9 cellular contexts compared by ENCODE assay signal in the genomic region with DNA sequence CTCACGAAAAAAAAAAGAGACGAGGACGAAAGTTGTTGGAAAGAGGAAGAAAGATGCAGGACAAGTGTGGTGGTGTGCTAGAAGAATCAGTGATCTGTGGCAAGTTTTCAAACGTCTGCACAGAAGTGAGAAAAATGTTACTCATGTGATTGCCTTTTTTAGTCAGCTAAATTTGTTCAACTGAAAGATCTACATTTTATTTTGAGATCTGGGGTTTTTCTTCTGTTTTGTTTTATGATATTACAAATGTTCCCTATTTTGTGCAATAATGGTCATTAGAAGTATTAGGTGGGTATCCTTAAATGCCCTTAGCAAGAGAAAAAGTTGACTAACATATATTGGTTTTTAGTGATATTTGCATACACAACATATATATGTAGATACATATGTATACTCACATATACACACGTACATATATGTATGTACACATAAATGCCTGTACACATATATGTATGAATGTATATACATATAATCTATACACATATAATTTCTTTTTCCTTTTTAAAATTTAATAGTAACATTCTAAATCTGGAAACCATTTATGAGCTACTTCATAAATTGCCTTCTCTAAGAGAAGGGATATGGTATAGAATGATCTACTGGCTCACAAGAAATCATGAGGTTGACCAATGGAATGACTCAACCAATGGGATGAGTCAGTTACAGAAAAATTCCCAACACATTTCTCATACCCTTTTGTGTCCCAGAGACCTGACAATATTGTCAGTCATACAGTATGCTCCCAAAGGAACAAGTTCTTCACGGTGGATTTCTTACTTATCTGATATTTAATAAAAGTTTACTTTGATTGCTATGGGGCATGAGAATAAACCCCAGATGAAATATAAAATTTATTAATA. TPM values are rescaled to one million over a fixed set of nuclear protein-coding genes. Genes with fewer than 3 reads are reported as not detected.
A peak's percentile ranks its signal among the peaks of the same experiment; 100 is the strongest.
DNase-seq lines count a peak whose midpoint lies in the region; ATAC-seq and TF ChIP-seq lines count a peak whose summit lies in the region.
"Had no signal": no experiment of that assay in that cellular context is flagged by ENCODE, and none has a peak within 500 bp of the region (broad histone marks: within the 10 kb centered on the region; RNA-seq: fewer than 3 reads in every experiment).

No MANE protein-coding gene starts in this region.

- no peaks in the 10 kb centered on the region for H3K79me1 ChIP-seq in IMR-90 (ENCODE audit: low read depth in 1 of 2, low read length in 2 of 2)

- no peak overlapping the region for H2BK120ac ChIP-seq in IMR-90 (ENCODE audit: low read depth, low read length)

- no peak overlapping the region for H3K4ac ChIP-seq in IMR-90 (ENCODE audit: low read depth, low read length)

- dilution Hi-C loops in IMR-90 (cut with HindIII; ENCODE audit: low sequenced_read_pairs, unreplicated experiment): no loop called here

- H3K9me2 ChIP-seq in GM23248 (ENCODE audit: insufficient read depth): no peaks in the 10 kb centered on the region

- peaks cover 20% of the 10 kb centered on the region for H3K4me1 ChIP-seq in GM23248 (ENCODE audit: insufficient read depth)
- H3K4me1 ChIP-seq in IMR-90 (ENCODE audit: control insufficient read depth, insufficient read depth, low read length): peaks cover 2% of the 10 kb centered on the region; the same call in 1 of the 2 replicates
- H3K4me1 ChIP-seq in tibial nerve: no peaks in the 10 kb centered on the region

- intact Hi-C loops in IMR-90 (cut with micrococcal nuclease): no loop called here

- no peak overlapping the region for H4K5ac ChIP-seq in IMR-90 (ENCODE audit: low read depth, low read length)

- TF ChIP-seq RAD21 in IMR-90 (IDR thresholded peaks at IDR 0.05; ENCODE audit: low read length): no peak

- no peak overlapping the region for H2AFZ ChIP-seq in GM23248
- H2AFZ ChIP-seq in IMR-90 (replicated peaks; ENCODE audit: low read length, poor library complexity): no peak overlapping the region

- H2AK5ac ChIP-seq in IMR-90 (ENCODE audit: low read depth, low read length): no peak overlapping the region

- no peak overlapping the region for H3K56ac ChIP-seq in IMR-90 (ENCODE audit: extremely low read depth, insufficient read depth, low read length)

- TF ChIP-seq CTCF in IMR-90 (conservative IDR thresholded peaks at IDR 0.05; ENCODE audit: low read depth, low read length) (no peak), tibial nerve (IDR thresholded peaks at IDR 0.05) (no peak)

- no peak for TF ChIP-seq POLR2A in IMR-90 (IDR thresholded peaks at IDR 0.05; ENCODE audit: low read depth, low read length)
- TF ChIP-seq POLR2A in tibial nerve (IDR thresholded peaks at IDR 0.05): no peak

- peak overlapping the region; percentile 9 for H3K4me2 ChIP-seq in GM23248 (ENCODE audit: unreplicated experiment)
- no peak overlapping the region for H3K4me2 ChIP-seq in IMR-90 (ENCODE audit: low read depth, low read length)

- H3K9me3 ChIP-seq in GM23248 (ENCODE audit: low read depth) (no peaks in the 10 kb centered on the region), IMR-90 (ENCODE audit: control insufficient read depth, insufficient read depth, low read length) (0 out of 2 replicates have a peak, but pooled peaks cover 1% of the 10 kb centered on the region), tibial nerve (no peaks in the 10 kb centered on the region)

- H2AK9ac ChIP-seq in IMR-90 (replicated peaks; ENCODE audit: low read depth, low read length, poor library complexity): no peak overlapping the region

- H3K9ac ChIP-seq in GM23248 (no peak overlapping the region), IMR-90 (ENCODE audit: low read depth, low read length) (no peak overlapping the region)

- H3K79me2 ChIP-seq in GM23248 (ENCODE audit: insufficient read depth): no peaks in the 10 kb centered on the region

- no TSS peak for BruUV-seq in IMR-90 (replicated peaks; lab: Mats Ljungman, UMichigan)

- peak; percentile 43 for DNase-seq in GM04504 (ENCODE audit: low read depth)
- DNase-seq in GM23248: peak; percentile 84
- peak; percentile 90 for DNase-seq in IMR-90
- peak; percentile 44 for DNase-seq in fibroblast of the conjunctiva (ENCODE audit: low read depth)
- DNase-seq in epidermal melanocyte (ENCODE audit: insufficient read length, low spot score): no peak
- DNase-seq in T1000 (lab: John Stamatoyannopoulos, UW): no peak
- no peak for DNase-seq in tibial nerve (ENCODE audit: low spot score in 2 of 2)
- no peak for DNase-seq in T-helper 1 cell

- TF ChIP-seq EP300 in tibial nerve (IDR thresholded peaks at IDR 0.05): no peak

- H3K18ac ChIP-seq in IMR-90 (ENCODE audit: low read depth, low read length): no peak overlapping the region

- H3K9me1 ChIP-seq in IMR-90 (ENCODE audit: insufficient read depth, low read length): no peaks in the 10 kb centered on the region

- H3K27ac ChIP-seq in GM23248 (no peak overlapping the region), IMR-90 (ENCODE audit: insufficient read depth, low read length) (no peak overlapping the region), tibial nerve (no peak overlapping the region)

- no peak overlapping the region for H4K8ac ChIP-seq in IMR-90 (ENCODE audit: low read depth in 2 of 2, low read length in 2 of 2)

- H2BK5ac ChIP-seq in IMR-90 (ENCODE audit: low read depth, low read length, poor library complexity, severe bottlenecking): no peak overlapping the region

- POLR2A ChIA-PET in IMR-90 (lab: Charles Lee; ENCODE audit: unreplicated experiment): no interaction called here

- H3K27me3 ChIP-seq in GM23248 (replicated peaks; ENCODE audit: insufficient read depth) (no peaks in the 10 kb centered on the region), IMR-90 (ENCODE audit: control insufficient read depth, insufficient read depth, low read length) (no peaks in the 10 kb centered on the region), tibial nerve (no peaks in the 10 kb centered on the region)

- H3K4me3 ChIP-seq in GM23248 (no peak overlapping the region), IMR-90 (ENCODE audit: insufficient read depth, low read depth, low read length) (no peak overlapping the region), tibial nerve (no peak overlapping the region)

- peak; percentile 84 for ATAC-seq in IMR-90 (ENCODE audit: low read depth)

- no peak overlapping the region for H2BK20ac ChIP-seq in IMR-90 (ENCODE audit: low read depth, low read length)

- H2BK15ac ChIP-seq in IMR-90 (ENCODE audit: low read depth, low read length): no peak overlapping the region

- H4K20me1 ChIP-seq in GM23248 (ENCODE audit: insufficient read depth) (no peaks in the 10 kb centered on the region), IMR-90 (ENCODE audit: insufficient read depth, low read length) (no peaks in the 10 kb centered on the region)

- no peak overlapping the region for H3K14ac ChIP-seq in IMR-90 (replicated peaks; ENCODE audit: low read depth, low read length)

- 62 to 63% methylated on average over 6 of the region's 6 CpGs for WGBS in GM23248 (ENCODE audit: low coverage in 1 of 2, low lambda C conversion rate in 2 of 2, missing lambda C conversion rate in 2 of 2), 2 experiments
- WGBS in IMR-90 (ENCODE audit: extremely low coverage in 2 of 2, insufficient read length in 1 of 2), 2 experiments: 100% methylated on average over 3 of the region's 6 CpGs; no CpG with 5 or more reads in 1 of the 2 experiments
- 70 to 73% methylated on average over 6 of the region's 6 CpGs for WGBS in tibial nerve, 2 donors

- no peaks in the 10 kb centered on the region for H3F3A ChIP-seq in GM23248 (ENCODE audit: insufficient read depth)

- H3K23ac ChIP-seq in IMR-90 (ENCODE audit: low read depth, low read length): no peak overlapping the region

- in situ Hi-C loops in GM23248 (cut with MboI) (no loop called here), IMR-90 (cut with MboI; ENCODE audit: low sequenced_read_pairs) (no loop called here)

- H3K36me3 ChIP-seq in GM23248 (ENCODE audit: low read depth): no peaks in the 10 kb centered on the region
- H3K36me3 ChIP-seq in IMR-90 (ENCODE audit: control insufficient read depth, insufficient read depth, low read length): no peaks in the 10 kb centered on the region
- H3K36me3 ChIP-seq in tibial nerve: no peaks in the 10 kb centered on the region

- no peak overlapping the region for H4K91ac ChIP-seq in IMR-90 (ENCODE audit: insufficient read depth, low read depth, low read length)

- CTCF ChIA-PET in IMR-90 (lab: Yijun Ruan, JAX): no interaction called here

TF ChIP-seq in IMR-90, 13 proteins besides CTCF, POLR2A, EP300 and RAD21:
- TF ChIP-seq FOS (IDR thresholded peaks at IDR 0.05; ENCODE audit: low read depth, low read length): peak; percentile 61
- TF ChIP-seq MXI1 (IDR thresholded peaks at IDR 0.05; ENCODE audit: borderline replicate concordance, low read depth, low read length): no peak
- peak; percentile 64; the same call in 1 of the 2 replicates for TF ChIP-seq CEBPB (IDR thresholded peaks at IDR 0.05; ENCODE audit: low read depth, low read length)
- TF ChIP-seq, protein P1, sequence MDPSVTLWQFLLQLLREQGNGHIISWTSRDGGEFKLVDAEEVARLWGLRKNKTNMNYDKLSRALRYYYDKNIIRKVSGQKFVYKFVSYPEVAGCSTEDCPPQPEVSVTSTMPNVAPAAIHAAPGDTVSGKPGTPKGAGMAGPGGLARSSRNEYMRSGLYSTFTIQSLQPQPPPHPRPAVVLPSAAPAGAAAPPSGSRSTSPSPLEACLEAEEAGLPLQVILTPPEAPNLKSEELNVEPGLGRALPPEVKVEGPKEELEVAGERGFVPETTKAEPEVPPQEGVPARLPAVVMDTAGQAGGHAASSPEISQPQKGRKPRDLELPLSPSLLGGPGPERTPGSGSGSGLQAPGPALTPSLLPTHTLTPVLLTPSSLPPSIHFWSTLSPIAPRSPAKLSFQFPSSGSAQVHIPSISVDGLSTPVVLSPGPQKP (IDR thresholded peaks at IDR 0.05; ENCODE audit: borderline replicate concordance, low read depth, low read length): no peak
- TF ChIP-seq, protein P2, sequence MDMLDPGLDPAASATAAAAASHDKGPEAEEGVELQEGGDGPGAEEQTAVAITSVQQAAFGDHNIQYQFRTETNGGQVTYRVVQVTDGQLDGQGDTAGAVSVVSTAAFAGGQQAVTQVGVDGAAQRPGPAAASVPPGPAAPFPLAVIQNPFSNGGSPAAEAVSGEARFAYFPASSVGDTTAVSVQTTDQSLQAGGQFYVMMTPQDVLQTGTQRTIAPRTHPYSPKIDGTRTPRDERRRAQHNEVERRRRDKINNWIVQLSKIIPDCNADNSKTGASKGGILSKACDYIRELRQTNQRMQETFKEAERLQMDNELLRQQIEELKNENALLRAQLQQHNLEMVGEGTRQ (IDR thresholded peaks at IDR 0.05; ENCODE audit: low read depth, low read length): no peak

RNA-seq across cellular contexts. Expression of a gene that starts 38.4 kb away (rescaled TPM):
- not detected in 2 replicates for total RNA-seq in GM23248 (2014; rRNA removed; shearing (Covaris generic))
- polyA plus RNA-seq in GM23248 (2016; fragmentation: Nextera tagmentation; extraction: Ambion mirVana): not detected in 2 replicates
- total RNA-seq in IMR-90 (2012; rRNA removed): not detected in 2 replicates
- not detected in 2 replicates for polyA plus RNA-seq in IMR-90 (2012; rRNA removed)
- not detected in 2 replicates for polyA plus RNA-seq in IMR-90 (2012; cell fraction: cytosol; rRNA removed)
- not detected in 2 replicates for polyA plus RNA-seq in IMR-90 (2012; cell fraction: nucleus; rRNA removed; ENCODE audit: low replicate concordance)
- total RNA-seq in tibial nerve: not detected
- total RNA-seq: glomerular endothelial cell had no signal

Comparison
In these comparisons a context has a peak if more than half of its experiments do, and no peak if none do; other contexts are left out.
1. DNase-seq: peak in GM04504 (single experiment), GM23248 (single experiment), IMR-90 (single experiment) and fibroblast of the conjunctiva (single experiment); none in epidermal melanocyte (single experiment), T1000 (single experiment), tibial nerve (0 of 2) and T-helper 1 cell (0 of 5).